ENCODE assay signal across 2 cellular contexts in the genomic region with DNA sequence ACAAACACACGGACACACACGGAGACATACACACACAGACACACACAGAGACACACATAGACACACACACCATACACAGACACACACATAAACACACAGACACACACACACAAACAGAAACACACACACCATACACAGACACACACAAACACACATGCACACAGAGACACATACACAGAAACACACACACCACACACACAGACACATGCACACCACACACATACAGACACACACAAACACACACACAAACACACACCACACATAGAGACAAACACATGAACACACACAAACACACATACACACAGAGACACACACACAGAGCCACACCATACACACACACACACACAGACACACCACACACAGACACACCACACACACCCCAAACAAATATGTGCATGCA.
TF ChIP-seq lines count a peak whose summit lies in the region.

No MANE protein-coding gene starts in this region.

TF ChIP-seq in IMR-90, 13 proteins besides CTCF, POLR2A, EP300 and RAD21:
- no peak for TF ChIP-seq BHLHE40 (IDR thresholded peaks at IDR 0.05; ENCODE audit: low read depth, low read length)
- no peak for TF ChIP-seq CHD1 (IDR thresholded peaks at IDR 0.05; ENCODE audit: low read depth, low read length)
- TF ChIP-seq CEBPB (IDR thresholded peaks at IDR 0.05; ENCODE audit: low read depth, low read length): no peak
- TF ChIP-seq SMC3 (IDR thresholded peaks at IDR 0.05; ENCODE audit: low read depth, low read length): no peak
- TF ChIP-seq FOS (IDR thresholded peaks at IDR 0.05; ENCODE audit: low read depth, low read length): no peak
- TF ChIP-seq MAFK (IDR thresholded peaks at IDR 0.05; ENCODE audit: low read depth, low read length): no peak
- no peak for TF ChIP-seq MXI1 (IDR thresholded peaks at IDR 0.05; ENCODE audit: borderline replicate concordance, low read depth, low read length)
- TF ChIP-seq NFE2L2 (IDR thresholded peaks at IDR 0.05; ENCODE audit: low read depth, low read length): no peak
- TF ChIP-seq RCOR1 (IDR thresholded peaks at IDR 0.05; ENCODE audit: insufficient replicate concordance, low read length): no peak
- TF ChIP-seq MAZ (IDR thresholded peaks at IDR 0.05; ENCODE audit: borderline replicate concordance, low read depth, low read length): no peak
- TF ChIP-seq, protein P1, sequence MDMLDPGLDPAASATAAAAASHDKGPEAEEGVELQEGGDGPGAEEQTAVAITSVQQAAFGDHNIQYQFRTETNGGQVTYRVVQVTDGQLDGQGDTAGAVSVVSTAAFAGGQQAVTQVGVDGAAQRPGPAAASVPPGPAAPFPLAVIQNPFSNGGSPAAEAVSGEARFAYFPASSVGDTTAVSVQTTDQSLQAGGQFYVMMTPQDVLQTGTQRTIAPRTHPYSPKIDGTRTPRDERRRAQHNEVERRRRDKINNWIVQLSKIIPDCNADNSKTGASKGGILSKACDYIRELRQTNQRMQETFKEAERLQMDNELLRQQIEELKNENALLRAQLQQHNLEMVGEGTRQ (IDR thresholded peaks at IDR 0.05; ENCODE audit: low read depth, low read length): no peak
- TF ChIP-seq, protein P2, sequence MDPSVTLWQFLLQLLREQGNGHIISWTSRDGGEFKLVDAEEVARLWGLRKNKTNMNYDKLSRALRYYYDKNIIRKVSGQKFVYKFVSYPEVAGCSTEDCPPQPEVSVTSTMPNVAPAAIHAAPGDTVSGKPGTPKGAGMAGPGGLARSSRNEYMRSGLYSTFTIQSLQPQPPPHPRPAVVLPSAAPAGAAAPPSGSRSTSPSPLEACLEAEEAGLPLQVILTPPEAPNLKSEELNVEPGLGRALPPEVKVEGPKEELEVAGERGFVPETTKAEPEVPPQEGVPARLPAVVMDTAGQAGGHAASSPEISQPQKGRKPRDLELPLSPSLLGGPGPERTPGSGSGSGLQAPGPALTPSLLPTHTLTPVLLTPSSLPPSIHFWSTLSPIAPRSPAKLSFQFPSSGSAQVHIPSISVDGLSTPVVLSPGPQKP (IDR thresholded peaks at IDR 0.05; ENCODE audit: borderline replicate concordance, low read depth, low read length): no peak
- no peak for TF ChIP-seq RFX5 (IDR thresholded peaks at IDR 0.05; ENCODE audit: low read depth, low read length)

TF ChIP-seq in H1, 55 proteins besides CTCF, POLR2A, EP300 and RAD21:
- TF ChIP-seq, protein P1 (IDR thresholded peaks at IDR 0.05; ENCODE audit: low read length): no peak
- TF ChIP-seq SP1 (IDR thresholded peaks at IDR 0.05; ENCODE audit: low read depth, low read length) (no peak), BRCA1 (IDR thresholded peaks at IDR 0.05; ENCODE audit: low read depth, low read length) (no peak), SP2 (IDR thresholded peaks at IDR 0.05; ENCODE audit: low read length) (no peak), TBP (IDR thresholded peaks at IDR 0.05; ENCODE audit: low read depth, low read length) (no peak), RNF2 (IDR thresholded peaks at IDR 0.05; ENCODE audit: borderline replicate concordance, low read depth, low read length, missing control alignments, poor library complexity, severe bottlenecking) (no peak), ZNF274 (IDR thresholded peaks at IDR 0.05; ENCODE audit: borderline replicate concordance, extremely low read depth, low read length) (no peak), CEBPB (IDR thresholded peaks at IDR 0.05; ENCODE audit: low read depth, low read length) (no peak), CREB1 (IDR thresholded peaks at IDR 0.05) (no peak), MAFK (IDR thresholded peaks at IDR 0.05; ENCODE audit: low read depth, low read length) (no peak), TAF1 (IDR thresholded peaks at IDR 0.05; ENCODE audit: low read depth, low read length) (no peak), BACH1 (IDR thresholded peaks at IDR 0.05; ENCODE audit: low read length) (no peak), JUN (IDR thresholded peaks at IDR 0.05; ENCODE audit: low read depth, low read length) (no peak), EGR1 (IDR thresholded peaks at IDR 0.05; ENCODE audit: borderline replicate concordance, low read depth, low read length) (no peak), ASH2L (IDR thresholded peaks at IDR 0.05; ENCODE audit: low read length) (no peak), SIRT6 (IDR thresholded peaks at IDR 0.05; ENCODE audit: low read length) (no peak), FOSL1 (IDR thresholded peaks at IDR 0.05; ENCODE audit: insufficient read depth, low read depth, low read length) (no peak), SIX5 (IDR thresholded peaks at IDR 0.05; ENCODE audit: low read depth, low read length) (no peak), JUND (IDR thresholded peaks at IDR 0.05; ENCODE audit: low read length) (no peak)
TF ChIP-seq in H1: peak in this region for 0.
